In the genomic region with DNA sequence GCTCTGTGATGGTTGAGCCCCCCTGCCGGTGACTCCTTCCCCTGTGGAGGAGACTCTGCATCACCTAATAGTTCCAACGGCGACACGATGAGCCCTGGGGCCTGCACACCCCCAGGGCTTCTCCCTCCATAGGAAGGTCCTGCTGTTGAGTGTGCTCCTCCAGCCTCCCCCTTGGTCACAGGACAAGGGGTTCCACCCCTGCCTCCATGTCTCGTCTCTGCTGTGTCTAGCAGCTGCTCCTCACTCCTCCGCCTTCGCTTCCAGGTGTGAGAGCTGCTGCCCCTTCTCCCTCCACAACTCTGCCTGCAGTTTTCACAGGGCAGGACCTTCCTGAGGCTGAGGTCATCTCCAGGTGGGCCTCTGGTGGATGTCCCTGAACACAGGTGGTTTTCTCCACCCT, we compare ENCODE assay signal across 20 cellular contexts.
"Had no signal": no experiment of that assay in that cellular context is flagged by ENCODE, and none has a peak within 500 bp of the region (broad histone marks: within the 10 kb centered on the region; RNA-seq: fewer than 3 reads in every experiment).

No MANE protein-coding gene starts in this region.

- H3K4me3 Mint-ChIP-seq: dendritic cell treated with granulocyte-macrophage colony-stimulating factor and Interleukin-4, amounts not matched to agents 40 ng/mL and 50 ng/mL, for 4 days; immature natural killer cell; naive thymus-derived CD4-positive, alpha-beta T cell had no signal

- H3K9me3 Mint-ChIP-seq: dendritic cell treated with granulocyte-macrophage colony-stimulating factor and Interleukin-4, amounts not matched to agents 40 ng/mL and 50 ng/mL, for 4 days; immature natural killer cell had no signal

- H3K27ac Mint-ChIP-seq: dendritic cell treated with granulocyte-macrophage colony-stimulating factor and Interleukin-4, amounts not matched to agents 40 ng/mL and 50 ng/mL, for 4 days; immature natural killer cell; naive thymus-derived CD4-positive, alpha-beta T cell had no signal

- H3K9me3 ChIP-seq: esophagus muscularis mucosa, gastroesophageal sphincter, heart left ventricle, left lung, lower lobe of right lung had no signal

- H3K79me2 ChIP-seq: hepatocyte had no signal

- H3K4me1 Mint-ChIP-seq: immature natural killer cell; naive thymus-derived CD4-positive, alpha-beta T cell had no signal

- H3K27ac ChIP-seq: esophagus muscularis mucosa, foreskin keratinocyte, gastroesophageal sphincter, heart left ventricle, hepatocyte, left lung, lower lobe of right lung had no signal

- DNase-seq: cortex of kidney; effector CD4-positive, alpha-beta T cell; effector memory CD4-positive, alpha-beta T cell; foreskin keratinocyte; hypothalamus; immature natural killer cell; kidney; kidney glomerular epithelial cell; left colon; left lung; left ventricle myocardium superior; lower lobe of right lung; mesenchymal stem cell; midbrain; naive thymus-derived CD4-positive, alpha-beta T cell had no signal

- H3K36me3 Mint-ChIP-seq: immature natural killer cell; naive thymus-derived CD4-positive, alpha-beta T cell had no signal

- ATAC-seq: foreskin keratinocyte; gastroesophageal sphincter; heart left ventricle; left colon; left lung; left ventricle myocardium superior; lower lobe of right lung; naive thymus-derived CD4-positive, alpha-beta T cell had no signal

- H3K4me2 ChIP-seq: hepatocyte had no signal

- H3K27me3 Mint-ChIP-seq: dendritic cell treated with granulocyte-macrophage colony-stimulating factor and Interleukin-4, amounts not matched to agents 40 ng/mL and 50 ng/mL, for 4 days had no signal

- H2AFZ ChIP-seq: hepatocyte had no signal

- H3K27me3 ChIP-seq: foreskin keratinocyte, left lung had no signal

- H3K4me1 ChIP-seq: esophagus muscularis mucosa, foreskin keratinocyte, gastroesophageal sphincter, heart left ventricle, left lung, lower lobe of right lung had no signal

- H3K4me3 ChIP-seq: esophagus muscularis mucosa, gastroesophageal sphincter, heart left ventricle, hepatocyte, left lung, lower lobe of right lung had no signal
